Comparison of ENCODE assay signal across 9 cellular contexts in genomic region chr6:168458101-168458500, GRCh38. TPM values are rescaled to one million over a fixed set of nuclear protein-coding genes. Genes with fewer than 3 reads are reported as not detected.
"Had no signal": no experiment of that assay in that cellular context is flagged by ENCODE, and none has a peak within 500 bp of the region (broad histone marks: within the 10 kb centered on the region; RNA-seq: fewer than 3 reads in every experiment).

No MANE protein-coding gene starts in this region.

- DNase-seq: GM23248, GOT3, H7, IMR-90, KG1 had no signal

- ATAC-seq: HCT116, K562 had no signal

- H3K4me1 ChIP-seq: HAP-1 had no signal

- H3K4me3 ChIP-seq: GM23248, HAP-1, K562 had no signal

- H3K27ac ChIP-seq: GM23248 had no signal

- H3K9me3 ChIP-seq: HAP-1 had no signal

- H3K9ac ChIP-seq: GM23248 had no signal

- H3K36me3 ChIP-seq: HAP-1 had no signal

RNA-seq across cellular contexts. Expression of gene SMOC2, which starts 17.1 kb away (rescaled TPM):
- total RNA-seq: GM23248, HT-29, IMR-90 had no signal
- polyA plus RNA-seq: GM23248, IMR-90 had no signal
